Comparison of ENCODE assay signal across 9 cellular contexts in the genomic region with DNA sequence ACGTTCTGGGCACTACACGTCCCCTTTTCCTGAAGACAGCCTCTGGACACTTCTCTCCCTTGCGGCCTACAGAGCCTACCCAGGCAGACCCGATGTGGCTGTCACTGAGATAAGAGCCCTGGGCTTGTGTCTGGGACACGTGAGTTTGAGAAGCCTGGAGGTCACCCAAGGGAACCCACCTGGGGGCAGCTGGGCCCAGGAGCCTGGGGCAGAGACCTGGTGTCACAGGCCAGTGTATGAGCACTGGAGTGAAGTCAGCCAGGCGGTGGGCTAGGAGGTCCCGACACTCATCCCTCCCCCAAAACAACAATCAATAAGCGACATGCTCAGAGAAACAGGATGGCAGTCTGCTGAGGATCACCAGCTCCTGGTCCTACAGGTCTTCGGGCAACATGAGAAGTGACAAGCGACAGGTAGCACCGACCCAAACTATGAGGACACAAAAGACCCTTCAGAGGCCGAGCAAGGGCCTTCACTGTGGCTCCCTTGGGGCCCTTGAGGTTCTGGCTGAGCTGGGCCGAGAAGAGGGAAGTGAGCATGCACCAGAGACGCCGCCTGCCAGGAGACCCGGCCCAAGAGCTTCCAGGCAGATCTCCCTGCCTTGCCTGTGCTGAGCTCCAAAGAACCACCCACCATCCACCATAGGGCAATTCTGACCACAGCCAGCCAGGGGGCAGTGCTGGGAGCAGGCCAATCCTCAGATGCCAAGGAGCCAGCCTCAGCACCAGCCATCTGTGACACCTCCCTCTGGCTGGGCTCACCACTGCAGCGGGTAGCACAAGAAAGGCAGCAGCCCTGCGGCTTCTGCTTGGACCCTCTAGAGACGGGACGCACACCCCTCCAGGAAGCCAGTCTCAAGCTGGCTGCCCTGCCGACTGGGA. TPM values are rescaled to one million over a fixed set of nuclear protein-coding genes. Genes with fewer than 3 reads are reported as not detected.
DNase-seq lines count a peak whose midpoint lies in the region; ATAC-seq and TF ChIP-seq lines count a peak whose summit lies in the region.
"Had no signal": no experiment of that assay in that cellular context is flagged by ENCODE, and none has a peak within 500 bp of the region (broad histone marks: within the 10 kb centered on the region; RNA-seq: fewer than 3 reads in every experiment).

No MANE protein-coding gene starts in this region.

- no peak for TF ChIP-seq CTCF in GM20000 (IDR thresholded peaks at IDR 0.05; ENCODE audit: extremely low read depth, missing control alignments)
- TF ChIP-seq CTCF in glutamatergic neuron (IDR thresholded peaks at IDR 0.05; ENCODE audit: partially characterized antibody, unreplicated experiment), result no peak

- H3K27me3 Mint-ChIP-seq in glutamatergic neuron (ENCODE audit: unreplicated experiment), result no peaks in the 10 kb centered on the region

- H3K4me1 Mint-ChIP-seq in glutamatergic neuron (ENCODE audit: low read depth, unreplicated experiment), result peaks cover 2% of the 10 kb centered on the region

- in situ Hi-C loops in Caki2 (cut with HindIII; ENCODE audit: low pct_unique_long_range_greater_than_20kb, low sequenced_read_pairs), result no loop called here
- in situ Hi-C loops in SK-MEL-5 (cut with HindIII; ENCODE audit: low pct_unique_long_range_greater_than_20kb, low sequenced_read_pairs), result no loop called here

- H3K27ac Mint-ChIP-seq in glutamatergic neuron (ENCODE audit: unreplicated experiment), result no peak overlapping the region

- no peak overlapping the region for H3K4me3 Mint-ChIP-seq in glutamatergic neuron (ENCODE audit: unreplicated experiment)

- H3K36me3 Mint-ChIP-seq in glutamatergic neuron (ENCODE audit: unreplicated experiment), result peaks cover 4% of the 10 kb centered on the region

- DNase-seq in Caki2 (ENCODE audit: low read depth), result peak; percentile 27
- peak; percentile 22 for DNase-seq in GM20000 (ENCODE audit: low spot score)
- DNase-seq in SK-MEL-5 (ENCODE audit: low read depth, low spot score), result peak; percentile 79
- DNase-seq in glutamatergic neuron, result peak; percentile 34
- DNase-seq in activated effector memory CD4-positive, alpha-beta T cell treated with anti-CD3 and anti-CD28 coated beads, Interleukin-2, amount 50 U/mL, for 16 hours, result no peak

- no peaks in the 10 kb centered on the region for H3K9me3 Mint-ChIP-seq in glutamatergic neuron (ENCODE audit: unreplicated experiment)

- ATAC-seq in HG02973 (IDR thresholded peaks at IDR 0.05; ENCODE audit: unreplicated experiment) (no peak), GM21515 (IDR thresholded peaks at IDR 0.05; ENCODE audit: unreplicated experiment) (no peak), HG02870 (IDR thresholded peaks at IDR 0.05; ENCODE audit: unreplicated experiment) (no peak)

RNA-seq across cellular contexts. Expression of a gene that starts 11.0 kb away (rescaled TPM):
- total RNA-seq in Caki2 (2014; rRNA removed; shearing (Covaris generic); ENCODE audit: low replicate concordance), result 9.9 and 16.0 TPM in 2 replicates
- total RNA-seq in SK-MEL-5 (2014; rRNA removed; shearing (Covaris generic)), result 6.1 and 6.8 TPM in 2 replicates
- 8.9 and 9.0 TPM in 2 replicates for polyA plus RNA-seq in SK-MEL-5 (2015; cell fraction: cytosol; rRNA removed)
- 6.9 and 8.1 TPM in 2 replicates for polyA plus RNA-seq in SK-MEL-5 (2015; cell fraction: nucleus; rRNA removed)
- total RNA-seq in glutamatergic neuron (ENCODE audit: unreplicated experiment), result 0.61 TPM

RNA-seq across cellular contexts. Expression of a gene that starts 37.1 kb away (rescaled TPM):
- 45.1 and 57.1 TPM in 2 replicates for total RNA-seq in Caki2 (2014; rRNA removed; shearing (Covaris generic); ENCODE audit: low replicate concordance)
- 44.4 and 45.2 TPM in 2 replicates for total RNA-seq in SK-MEL-5 (2014; rRNA removed; shearing (Covaris generic))
- polyA plus RNA-seq in SK-MEL-5 (2015; cell fraction: cytosol; rRNA removed), result 38.0 and 43.2 TPM in 2 replicates
- polyA plus RNA-seq in SK-MEL-5 (2015; cell fraction: nucleus; rRNA removed), result 11.3 and 16.7 TPM in 2 replicates
- 28.9 TPM for total RNA-seq in glutamatergic neuron (ENCODE audit: unreplicated experiment)

RNA-seq across cellular contexts. Expression of a gene that starts 37.6 kb away (rescaled TPM):
- total RNA-seq in Caki2 (2014; rRNA removed; shearing (Covaris generic); ENCODE audit: low replicate concordance), result not detected in 2 replicates
- 0.64 and 0.87 TPM in 2 replicates for total RNA-seq in SK-MEL-5 (2014; rRNA removed; shearing (Covaris generic))
- polyA plus RNA-seq in SK-MEL-5 (2015; cell fraction: cytosol; rRNA removed), result 0.33 and 1.3 TPM in 2 replicates
- 10.3 and 10.4 TPM in 2 replicates for polyA plus RNA-seq in SK-MEL-5 (2015; cell fraction: nucleus; rRNA removed)
- total RNA-seq in glutamatergic neuron (ENCODE audit: unreplicated experiment), result 4.3 TPM
- total RNA-seq: SJSA1 had no signal

RNA-seq across cellular contexts. Expression of a gene that starts 51.7 kb away (rescaled TPM):
- 1.7 and 2.1 TPM in 2 replicates for total RNA-seq in Caki2 (2014; rRNA removed; shearing (Covaris generic); ENCODE audit: low replicate concordance)
- 44.7 and 48.1 TPM in 2 replicates for total RNA-seq in SK-MEL-5 (2014; rRNA removed; shearing (Covaris generic))
- 114 and 126 TPM in 2 replicates for polyA plus RNA-seq in SK-MEL-5 (2015; cell fraction: cytosol; rRNA removed)
- polyA plus RNA-seq in SK-MEL-5 (2015; cell fraction: nucleus; rRNA removed), result 179 and 194 TPM in 2 replicates
- 108 TPM for total RNA-seq in glutamatergic neuron (ENCODE audit: unreplicated experiment)
